Comparison of ENCODE assay signal across 17 cellular contexts in genomic region chr4:119028296-119028695, GRCh38.
DNase-seq lines count a peak whose midpoint lies in the region; ATAC-seq and TF ChIP-seq lines count a peak whose summit lies in the region.
"Had no signal": no experiment of that assay in that cellular context is flagged by ENCODE, and none has a peak within 500 bp of the region (broad histone marks: within the 10 kb centered on the region; RNA-seq: fewer than 3 reads in every experiment).

No MANE protein-coding gene starts in this region.

- TF ChIP-seq CTCF in Peyer's patch (IDR thresholded peaks at IDR 0.05) = no peak
- no peak for TF ChIP-seq CTCF in lower lobe of right lung (IDR thresholded peaks at IDR 0.05)

- DNase-seq in Peyer's patch = no peak
- no peak for DNase-seq in lower lobe of right lung
- no peak for DNase-seq in NCI-H2107 (lab: John Stamatoyannopoulos, UW)
- DNase-seq in glomerular visceral epithelial cell (ENCODE audit: extremely low spot score) = no peak
- DNase-seq in DMS79 (lab: John Stamatoyannopoulos, UW) = no peak
- DNase-seq: activated CD4-positive, alpha-beta T cell treated with anti-CD3 and anti-CD28 coated beads, Interleukin-2, amount 50 U/mL, for 4 hours; activated T-cell treated with anti-CD3 and anti-CD28 coated beads, Interleukin-2, amount 50 U/mL, for 24 hours; CD8-positive, alpha-beta memory T cell; dermis blood vessel endothelial cell; islet precursor cell; NCI-H1694 treated with DMSO at 0.1 percent for 48 hours; NCI-H345 had no signal

- H3K27ac ChIP-seq in ACC112 (ENCODE audit: low read depth, low read length) = no peak overlapping the region
- peak overlapping the region in 3 of 4 donors; percentile 10 to 87 (median 65) for H3K27ac ChIP-seq in Peyer's patch
- no peak overlapping the region for H3K27ac ChIP-seq in lower lobe of right lung
- peak overlapping the region; percentile 97 for H3K27ac ChIP-seq in skeletal muscle tissue (ENCODE audit: low read depth, low read length)
- H3K27ac ChIP-seq: neural progenitor cell had no signal

- ATAC-seq in lower lobe of right lung (no peak), GM21717 (IDR thresholded peaks at IDR 0.05; ENCODE audit: unreplicated experiment) (no peak)
- ATAC-seq: sciatic nerve had no signal

- H3K27me3 ChIP-seq in ACC112 (ENCODE audit: insufficient read depth, low read length) (no peaks in the 10 kb centered on the region), Peyer's patch (no peaks in the 10 kb centered on the region), lower lobe of right lung (ENCODE audit: low read depth) (no peaks in the 10 kb centered on the region), skeletal muscle tissue (ENCODE audit: control insufficient read depth in 3 of 3, insufficient read depth in 3 of 3, low read length in 3 of 3) (no peaks in the 10 kb centered on the region)
- H3K27me3 ChIP-seq: neural progenitor cell had no signal

- no peak for TF ChIP-seq POLR2A in Peyer's patch (IDR thresholded peaks at IDR 0.05)

- H2AFZ ChIP-seq in ACC112 (ENCODE audit: low read length, unreplicated experiment) = peak overlapping the region; percentile 58

- H3K4me1 ChIP-seq in ACC112 (ENCODE audit: control insufficient read depth, insufficient read depth, low read length, unreplicated experiment) = peaks cover 30% of the 10 kb centered on the region
- H3K4me1 ChIP-seq in Peyer's patch = no peaks in the 10 kb centered on the region
- H3K4me1 ChIP-seq in lower lobe of right lung = peaks cover 17% of the 10 kb centered on the region
- H3K4me1 ChIP-seq in skeletal muscle tissue (ENCODE audit: control insufficient read depth in 3 of 3, insufficient read depth in 3 of 3, low read length in 3 of 3) = peaks cover 9 to 34% (median 13%) of the 10 kb centered on the region in 3 donors
- H3K4me1 ChIP-seq: neural progenitor cell had no signal

- peak overlapping the region; percentile 89 to 97 (median 95) for H3K9ac ChIP-seq in skeletal muscle tissue (ENCODE audit: low read depth in 1 of 3, low read length in 3 of 3)
- H3K9ac ChIP-seq: neural progenitor cell had no signal

- intact Hi-C loops in lower lobe of right lung (cut with DNase I) = no loop called here

- H3K36me3 ChIP-seq in ACC112 (ENCODE audit: insufficient read depth, low read length) = no peaks in the 10 kb centered on the region; the same call in 1 of the 2 replicates
- peaks cover 0 to 10% (median 0%) of the 10 kb centered on the region in 3 donors for H3K36me3 ChIP-seq in Peyer's patch
- no peaks in the 10 kb centered on the region for H3K36me3 ChIP-seq in lower lobe of right lung
- H3K36me3 ChIP-seq in skeletal muscle tissue (ENCODE audit: control insufficient read depth in 3 of 3, insufficient read depth in 3 of 3, low read length in 3 of 3) = peaks cover 22 to 28% (median 24%) of the 10 kb centered on the region in 3 donors
- H3K36me3 ChIP-seq: neural progenitor cell had no signal

- no peaks in the 10 kb centered on the region for H3K79me2 ChIP-seq in ACC112 (ENCODE audit: control insufficient read depth, insufficient read depth, low read length, unreplicated experiment)

- H3K4me3 ChIP-seq in ACC112 (ENCODE audit: low read depth, low read length) = peak overlapping the region; percentile 64
- peak overlapping the region in 2 of 4 donors; percentile 22 to 35 for H3K4me3 ChIP-seq in Peyer's patch
- H3K4me3 ChIP-seq in lower lobe of right lung = peak overlapping the region; percentile 33
- peak overlapping the region; percentile 79 to 83 (median 82) for H3K4me3 ChIP-seq in skeletal muscle tissue (ENCODE audit: low read length in 3 of 3)
- H3K4me3 ChIP-seq: neural progenitor cell had no signal

- H3K9me3 ChIP-seq in Peyer's patch = no peaks in the 10 kb centered on the region
- no peaks in the 10 kb centered on the region for H3K9me3 ChIP-seq in lower lobe of right lung
- H3K9me3 ChIP-seq in skeletal muscle tissue (ENCODE audit: control insufficient read depth in 3 of 3, low read length in 3 of 3) = no peaks in the 10 kb centered on the region

Comparison
In these comparisons a context has a peak if more than half of its experiments do, and no peak if none do; other contexts are left out.
1. H3K27ac ChIP-seq: peak in Peyer's patch (3 of 4) and skeletal muscle tissue (single experiment); none in ACC112 (single experiment) and lower lobe of right lung (single experiment).